In genomic region chr13:39601636-39602035, GRCh38 we compare ENCODE assay signal across 8 cellular contexts. TPM values are rescaled to one million over a fixed set of nuclear protein-coding genes. Genes with fewer than 3 reads are reported as not detected.
DNase-seq lines count a peak whose midpoint lies in the region; ATAC-seq and TF ChIP-seq lines count a peak whose summit lies in the region.

No MANE protein-coding gene starts in this region.

- no peak for ATAC-seq in activated CD8-positive, alpha-beta T cell treated with anti-CD3 and anti-CD28 coated beads for 36 hours
- ATAC-seq in GM18520 (IDR thresholded peaks at IDR 0.05; ENCODE audit: unreplicated experiment): no peak
- ATAC-seq in HG03460 (IDR thresholded peaks at IDR 0.05; ENCODE audit: unreplicated experiment): no peak
- ATAC-seq in GM21576 (IDR thresholded peaks at IDR 0.05; ENCODE audit: unreplicated experiment): no peak

- H3K36me3 Mint-ChIP-seq in T-helper 2 cell treated with Interferon-gamma antibody and Interleukin-4, amounts not matched to agents 5 μg/mL and 100 μg/mL, for 36 hours (ENCODE audit: low read depth): no peaks in the 10 kb centered on the region
- no peaks in the 10 kb centered on the region for H3K36me3 Mint-ChIP-seq in activated CD8-positive, alpha-beta T cell treated with anti-CD3 and anti-CD28 coated beads for 36 hours (ENCODE audit: low read depth)

- POLR2A ChIA-PET in activated CD8-positive, alpha-beta T cell treated with anti-CD3 and anti-CD28 coated beads for 36 hours (lab: Charles Lee): no interaction called here

- peak overlapping the region; percentile 72 for H3K4me3 Mint-ChIP-seq in T-helper 2 cell treated with Interferon-gamma antibody and Interleukin-4, amounts not matched to agents 5 μg/mL and 100 μg/mL, for 36 hours
- H3K4me3 Mint-ChIP-seq in activated CD8-positive, alpha-beta T cell treated with anti-CD3 and anti-CD28 coated beads for 36 hours: peak overlapping the region; percentile 70

- DNase-seq in T-helper 2 cell treated with Interferon-gamma antibody and Interleukin-4, amounts not matched to agents 5 μg/mL and 100 μg/mL, for 36 hours (ENCODE audit: low spot score): no peak
- no peak for DNase-seq in T-helper 2 cell
- DNase-seq in activated CD8-positive, alpha-beta T cell treated with anti-CD3 and anti-CD28 coated beads for 36 hours: no peak
- DNase-seq in stomach: no peak

- CTCF ChIA-PET in activated CD8-positive, alpha-beta T cell treated with anti-CD3 and anti-CD28 coated beads for 36 hours (lab: Charles Lee): interaction anchor here (0.7 to 5.5 kb wide), 3 partner anchors 10 to 291 kb away, joined by 3 to 31 read pairs (median 10); no protein-coding TSS in a partner anchor

- no peak overlapping the region for H3K9ac ChIP-seq in iPS-20b (ENCODE audit: low read depth, low read length)

- H3K27ac Mint-ChIP-seq in T-helper 2 cell treated with Interferon-gamma antibody and Interleukin-4, amounts not matched to agents 5 μg/mL and 100 μg/mL, for 36 hours: no peak overlapping the region
- H3K27ac Mint-ChIP-seq in activated CD8-positive, alpha-beta T cell treated with anti-CD3 and anti-CD28 coated beads for 36 hours: no peak overlapping the region

- no peak for TF ChIP-seq CTCF in activated CD8-positive, alpha-beta T cell treated with anti-CD3 and anti-CD28 coated beads for 36 hours (IDR thresholded peaks at IDR 0.05)
- TF ChIP-seq CTCF in stomach (IDR thresholded peaks at IDR 0.05): no peak

- H3K9me3 ChIP-seq in iPS-20b (ENCODE audit: insufficient read depth, low read depth, low read length) (no peaks in the 10 kb centered on the region), stomach (no peaks in the 10 kb centered on the region)

- H3K4me1 Mint-ChIP-seq in T-helper 2 cell treated with Interferon-gamma antibody and Interleukin-4, amounts not matched to agents 5 μg/mL and 100 μg/mL, for 36 hours (ENCODE audit: low read depth): peaks cover 10% of the 10 kb centered on the region
- H3K4me1 Mint-ChIP-seq in activated CD8-positive, alpha-beta T cell treated with anti-CD3 and anti-CD28 coated beads for 36 hours (ENCODE audit: low read depth): peaks cover 9% of the 10 kb centered on the region

- intact Hi-C loops in activated CD8-positive, alpha-beta T cell treated with anti-CD3 and anti-CD28 coated beads for 36 hours (cut with micrococcal nuclease): no loop called here
- intact Hi-C loops in stomach (cut with DNase I; ENCODE audit: low total_unique reads): no loop called here

- H3K27me3 ChIP-seq in iPS-20b (ENCODE audit: insufficient read depth, low read length) (peaks cover 44% of the 10 kb centered on the region), stomach (peaks cover 0 to 31% (median 5%) of the 10 kb centered on the region in 3 donors)

- no peaks in the 10 kb centered on the region for H3K36me3 ChIP-seq in iPS-20b (ENCODE audit: insufficient read depth, low read depth, low read length)
- no peaks in the 10 kb centered on the region for H3K36me3 ChIP-seq in stomach

- no peak overlapping the region for H3K27ac ChIP-seq in iPS-20b (ENCODE audit: low read length)
- H3K27ac ChIP-seq in stomach: no peak overlapping the region

- TF ChIP-seq POLR2A in stomach (IDR thresholded peaks at IDR 0.05): no peak

- H3K9me3 Mint-ChIP-seq in T-helper 2 cell treated with Interferon-gamma antibody and Interleukin-4, amounts not matched to agents 5 μg/mL and 100 μg/mL, for 36 hours: no peaks in the 10 kb centered on the region
- no peaks in the 10 kb centered on the region for H3K9me3 Mint-ChIP-seq in activated CD8-positive, alpha-beta T cell treated with anti-CD3 and anti-CD28 coated beads for 36 hours

- TF ChIP-seq EP300 in stomach (IDR thresholded peaks at IDR 0.05): no peak

- 35 to 58% (median 46%) methylated on average over 3 of the region's 3 CpGs for WGBS in stomach, 5 donors

- H3K4me1 ChIP-seq in iPS-20b (ENCODE audit: insufficient read depth, low read length): peaks cover 9% of the 10 kb centered on the region; the same call in 1 of the 2 replicates
- peaks cover 7 to 37% (median 18%) of the 10 kb centered on the region in 4 donors for H3K4me1 ChIP-seq in stomach

- H3K27me3 Mint-ChIP-seq in T-helper 2 cell treated with Interferon-gamma antibody and Interleukin-4, amounts not matched to agents 5 μg/mL and 100 μg/mL, for 36 hours (ENCODE audit: low read depth): peaks cover 54% of the 10 kb centered on the region
- H3K27me3 Mint-ChIP-seq in activated CD8-positive, alpha-beta T cell treated with anti-CD3 and anti-CD28 coated beads for 36 hours: peaks cover 49% of the 10 kb centered on the region

- H3K4me3 ChIP-seq in iPS-20b (ENCODE audit: low read length) (peak overlapping the region; percentile 88; the same call in 1 of the 2 replicates), stomach (peak overlapping the region; percentile 68 to 82 (median 78))

RNA-seq across cellular contexts. Expression of gene LHFPL6, which starts 1.4 kb away (rescaled TPM):
- under 1 TPM; 0.60 to 0.74 TPM for total RNA-seq in activated CD8-positive, alpha-beta T cell treated with anti-CD3 and anti-CD28 coated beads for 36 hours
- total RNA-seq in stomach: 10 to 100 TPM in 3 of 5 donors, 1 to 10 TPM in 2; 4.7 to 53.6 (median 11.4) TPM
- polyA plus RNA-seq in stomach: 10 to 100 TPM; 10.1 to 11.9 (median 10.4) TPM

RNA-seq across cellular contexts. Expression of gene COG6, which starts 53.8 kb away (rescaled TPM):
- total RNA-seq in activated CD8-positive, alpha-beta T cell treated with anti-CD3 and anti-CD28 coated beads for 36 hours: 10 to 100 TPM; 25.5 to 26.4 TPM
- total RNA-seq in stomach: 10 to 100 TPM in 3 of 5 donors, 1 to 10 TPM in 2; 7.7 to 42.4 (median 10.3) TPM
- polyA plus RNA-seq in stomach: 10 to 100 TPM in 1 of 3 donors, 1 to 10 TPM in 2; 6.5 to 11.2 (median 7.2) TPM
